10 cellular contexts compared by ENCODE assay signal in the genomic region with DNA sequence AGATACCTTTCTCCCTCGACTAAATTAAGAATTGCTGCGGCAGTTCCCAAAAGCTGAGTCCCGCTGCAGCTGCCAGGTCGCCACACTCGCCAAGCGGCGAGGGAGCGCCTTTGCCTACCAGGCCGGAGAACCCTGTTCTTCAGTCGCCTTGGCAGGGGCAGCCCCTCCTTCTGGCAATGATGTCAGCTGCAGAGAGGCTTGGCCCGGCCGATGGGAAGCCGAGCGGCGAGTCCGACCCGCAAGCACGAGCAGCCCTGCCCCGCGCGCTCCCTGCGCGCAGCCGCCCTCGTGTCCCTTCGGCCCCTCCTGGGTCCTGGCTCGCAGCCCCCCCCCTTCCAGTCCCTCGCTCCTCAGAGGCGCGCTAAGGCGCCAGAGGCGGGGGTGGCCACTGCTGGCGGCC. TPM values are rescaled to one million over a fixed set of nuclear protein-coding genes. Genes with fewer than 3 reads are reported as not detected.
DNase-seq lines count a peak whose midpoint lies in the region; ATAC-seq and TF ChIP-seq lines count a peak whose summit lies in the region.
"Not testable (repeated sequence)": the region's sequence is repeated elsewhere in the genome, so short reads cannot be mapped to it uniquely, and the experiment has no call there.
"Had no signal": no experiment of that assay in that cellular context is flagged by ENCODE, and none has a peak within 500 bp of the region (broad histone marks: within the 10 kb centered on the region; RNA-seq: fewer than 3 reads in every experiment).

No MANE protein-coding gene starts in this region.

- not testable (repeated sequence) for H2AFZ ChIP-seq in hepatocyte

- H3K18ac ChIP-seq in mesendoderm (ENCODE audit: low read length), result not testable (repeated sequence)

- not testable (repeated sequence) for H3K4me1 ChIP-seq in endodermal cell (ENCODE audit: control insufficient read depth, insufficient read depth, low read length); hepatocyte (ENCODE audit: insufficient read depth); mesendoderm (ENCODE audit: control insufficient read depth, low read depth, low read length)

- H3K9me3 Mint-ChIP-seq in activated naive CD4-positive, alpha-beta T cell treated with anti-CD3 and anti-CD28 coated beads, Interleukin-2, amount 50 U/mL, for 24 hours; endodermal cell; neural crest cell; stimulated activated naive CD8-positive, alpha-beta T cell treated with anti-CD3 and anti-CD28 coated beads, Interleukin-15, amount 100 ng/mL, for 72 hours: not testable (repeated sequence)

- H3K27me3 Mint-ChIP-seq in activated naive CD4-positive, alpha-beta T cell treated with anti-CD3 and anti-CD28 coated beads, Interleukin-2, amount 50 U/mL, for 24 hours; endodermal cell (ENCODE audit: insufficient read depth); neural crest cell (ENCODE audit: low read depth); stimulated activated naive CD8-positive, alpha-beta T cell treated with anti-CD3 and anti-CD28 coated beads, Interleukin-15, amount 100 ng/mL, for 72 hours: not testable (repeated sequence)

- not testable (repeated sequence) for H3K27ac ChIP-seq in endodermal cell (ENCODE audit: low read depth, low read length); hepatocyte; mesendoderm (ENCODE audit: low read depth, low read length)

- H4K5ac ChIP-seq in mesendoderm (ENCODE audit: low read length), result not testable (repeated sequence)

- peak overlapping the region; percentile 36 for H3K4me3 Mint-ChIP-seq in activated naive CD4-positive, alpha-beta T cell treated with anti-CD3 and anti-CD28 coated beads, Interleukin-2, amount 50 U/mL, for 24 hours
- H3K4me3 Mint-ChIP-seq in endodermal cell, result peak overlapping the region; percentile 31
- peak overlapping the region; percentile 69 for H3K4me3 Mint-ChIP-seq in neural crest cell
- H3K4me3 Mint-ChIP-seq in stimulated activated naive CD8-positive, alpha-beta T cell treated with anti-CD3 and anti-CD28 coated beads, Interleukin-15, amount 100 ng/mL, for 72 hours, result not testable (repeated sequence)

- not testable (repeated sequence) for H3K36me3 ChIP-seq in endodermal cell (ENCODE audit: control insufficient read depth, insufficient read depth, low read length); hepatocyte (replicated peaks; ENCODE audit: insufficient read depth, low read depth); mesendoderm (ENCODE audit: control insufficient read depth, insufficient read depth, low read length)

- not testable (repeated sequence) for H3K27ac Mint-ChIP-seq in activated naive CD4-positive, alpha-beta T cell treated with anti-CD3 and anti-CD28 coated beads, Interleukin-2, amount 50 U/mL, for 24 hours; endodermal cell; neural crest cell (ENCODE audit: unreplicated experiment); stimulated activated naive CD8-positive, alpha-beta T cell treated with anti-CD3 and anti-CD28 coated beads, Interleukin-15, amount 100 ng/mL, for 72 hours

- peaks cover 18% of the 10 kb centered on the region for H3K27me3 ChIP-seq in endodermal cell (ENCODE audit: control insufficient read depth, insufficient read depth, low read length, poor library complexity, severe bottlenecking)
- not testable (repeated sequence) for H3K27me3 ChIP-seq in hepatocyte; mesendoderm (ENCODE audit: insufficient read depth, low read length, poor library complexity)

- not testable (repeated sequence) for H3K36me3 Mint-ChIP-seq in activated naive CD4-positive, alpha-beta T cell treated with anti-CD3 and anti-CD28 coated beads, Interleukin-2, amount 50 U/mL, for 24 hours; endodermal cell (ENCODE audit: low read depth); neural crest cell (ENCODE audit: low read depth)

- DNase-seq in endodermal cell; hepatocyte (ENCODE audit: low spot score); mesendoderm; neural crest cell (ENCODE audit: low read depth, low spot score); stimulated activated naive CD8-positive, alpha-beta T cell treated with anti-CD3 and anti-CD28 coated beads, Interleukin-15, amount 100 ng/mL, for 72 hours: not testable (repeated sequence)

- not testable (repeated sequence) for H3K4me3 ChIP-seq in endodermal cell (ENCODE audit: low read length); hepatocyte; mesendoderm (ENCODE audit: low read length)

- not testable (repeated sequence) for H3K79me1 ChIP-seq in mesendoderm (ENCODE audit: low read length)

- peak; percentile 38 for ATAC-seq in stimulated activated naive CD8-positive, alpha-beta T cell treated with anti-CD3 and anti-CD28 coated beads, Interleukin-15, amount 100 ng/mL, for 72 hours

- H3K4ac ChIP-seq in mesendoderm (ENCODE audit: low read depth, low read length), result not testable (repeated sequence)

- H4K8ac ChIP-seq in mesendoderm (ENCODE audit: low read depth, low read length), result not testable (repeated sequence)

- H3K79me2 ChIP-seq in hepatocyte; mesendoderm (ENCODE audit: control insufficient read depth, insufficient read depth, low read length): not testable (repeated sequence)

- H3K23ac ChIP-seq in mesendoderm (ENCODE audit: low read length), result not testable (repeated sequence)

- H2AK5ac ChIP-seq in mesendoderm (ENCODE audit: low read length), result not testable (repeated sequence)

- H2BK120ac ChIP-seq in mesendoderm (ENCODE audit: low read depth, low read length), result not testable (repeated sequence)

- peak overlapping the region; percentile 68 for H3K4me2 ChIP-seq in hepatocyte
- H3K4me2 ChIP-seq in mesendoderm (ENCODE audit: low read length), result not testable (repeated sequence)

- not testable (repeated sequence) for H2BK15ac ChIP-seq in mesendoderm (replicated peaks; ENCODE audit: low read depth)

- H2BK5ac ChIP-seq in mesendoderm (ENCODE audit: low read length), result not testable (repeated sequence)

- peak overlapping the region; percentile 67 for H3K56ac ChIP-seq in mesendoderm (ENCODE audit: low read length)

- TF ChIP-seq CTCF in endodermal cell (conservative IDR thresholded peaks at IDR 0.05); hepatocyte (IDR thresholded peaks at IDR 0.05; ENCODE audit: poor library complexity); neural crest cell (conservative IDR thresholded peaks at IDR 0.05): not testable (repeated sequence)

- H3K9me3 ChIP-seq in endodermal cell (ENCODE audit: control insufficient read depth, low read length); hepatocyte (ENCODE audit: low read depth): not testable (repeated sequence)

- WGBS in endodermal cell (ENCODE audit: insufficient coverage in 1 of 2, insufficient read length in 1 of 2), 2 experiments, result 0% methylated on average over 1 of the region's 33 CpGs; no CpG with 5 or more reads in 1 of the 2 experiments
- WGBS in hepatocyte (ENCODE audit: low lambda C conversion rate, missing lambda C conversion rate), result no CpG with 5 or more reads among the region's 33 CpGs
- no CpG with 5 or more reads among the region's 33 CpGs for WGBS in mesendoderm (ENCODE audit: extremely low coverage, insufficient coverage, low lambda C conversion rate)

- H3K9ac ChIP-seq in endodermal cell (ENCODE audit: extremely low read depth, low read length, poor library complexity, severe bottlenecking), result not testable (repeated sequence)
- H3K9ac ChIP-seq in mesendoderm (ENCODE audit: low read length), result peak overlapping the region; percentile 48

- H4K20me1 ChIP-seq in hepatocyte (ENCODE audit: insufficient read depth, poor library complexity, severe bottlenecking), result not testable (repeated sequence)

- H3K4me1 Mint-ChIP-seq in activated naive CD4-positive, alpha-beta T cell treated with anti-CD3 and anti-CD28 coated beads, Interleukin-2, amount 50 U/mL, for 24 hours; endodermal cell; neural crest cell; stimulated activated naive CD8-positive, alpha-beta T cell treated with anti-CD3 and anti-CD28 coated beads, Interleukin-15, amount 100 ng/mL, for 72 hours: not testable (repeated sequence)

- H3K9me2 ChIP-seq in hepatocyte (replicated peaks; ENCODE audit: insufficient read depth), result not testable (repeated sequence)

RNA-seq across cellular contexts. Expression of a gene that starts 2.7 kb away (rescaled TPM):
- total RNA-seq in endodermal cell (10 to 100 TPM in 1 of 2 donors, under 1 TPM in 1; 0.13 to 10.7 TPM), hepatocyte (0.07 and 0.12 TPM in 2 replicates), neural crest cell (1.2 TPM in 2 replicates)
- polyA plus RNA-seq in endodermal cell (2013, experiment 1 of 2), result 4.1 TPM
- polyA plus RNA-seq in endodermal cell (2013, experiment 2 of 2), result 2.6 TPM
- polyA plus RNA-seq in hepatocyte, result 0.06 and 0.32 TPM in 2 replicates
- polyA plus RNA-seq in mesendoderm (2013, experiment 1 of 2), result 2.3 TPM
- 2.9 TPM for polyA plus RNA-seq in mesendoderm (2013, experiment 2 of 2)
- total RNA-seq: CD4-positive, alpha-beta memory T cell; G401; GM12878 had no signal
- polyA plus RNA-seq: AG04450; CD4-positive, alpha-beta memory T cell; GM12878 had no signal
